Comparison of ENCODE assay signal across 28 cellular contexts in the genomic region with DNA sequence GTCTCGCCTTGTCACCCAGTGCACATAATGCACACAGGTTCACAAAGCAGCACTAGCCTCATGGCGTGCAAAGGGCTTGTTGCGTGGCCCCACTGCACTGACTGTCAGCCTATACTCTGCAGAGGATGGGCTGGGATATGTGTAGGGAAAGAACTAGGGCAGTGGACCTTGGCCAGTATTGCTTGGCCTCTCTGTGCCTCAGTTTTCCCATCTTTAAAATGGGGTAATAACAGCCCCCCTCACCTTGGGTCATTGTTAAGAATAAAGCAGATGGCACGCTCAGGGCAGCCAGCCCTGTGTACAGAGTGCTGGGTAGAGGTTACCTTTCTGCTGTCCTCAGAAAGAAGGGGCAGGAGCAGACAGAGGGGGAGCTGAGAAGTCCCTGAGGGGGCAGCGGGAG.
"Had no signal": no experiment of that assay in that cellular context is flagged by ENCODE, and none has a peak within 500 bp of the region (broad histone marks: within the 10 kb centered on the region; RNA-seq: fewer than 3 reads in every experiment).

No MANE protein-coding gene starts in this region.

- H3K4me1 ChIP-seq: colonic mucosa, esophagus muscularis mucosa, esophagus squamous epithelium, foreskin keratinocyte, gastrocnemius medialis, gastroesophageal sphincter, heart left ventricle, heart right ventricle had no signal

- H3K36me3 ChIP-seq: colonic mucosa, esophagus muscularis mucosa, esophagus squamous epithelium, gastrocnemius medialis, gastroesophageal sphincter, heart left ventricle, heart right ventricle had no signal

- FAIRE-seq: colon, endometrium, endothelial cell of umbilical vein, frontal cortex had no signal

- H3K27ac ChIP-seq: colonic mucosa, coronary artery, dorsolateral prefrontal cortex, epithelial cell of prostate, esophagus muscularis mucosa, esophagus squamous epithelium, foreskin keratinocyte, gastrocnemius medialis, gastroesophageal sphincter, heart left ventricle, heart right ventricle had no signal

- H3K27me3 ChIP-seq: colonic mucosa had no signal

- DNase-seq: colonic mucosa; cortex of kidney; dermis blood vessel endothelial cell; dorsolateral prefrontal cortex; effector CD4-positive, alpha-beta T cell; effector CD8-positive, alpha-beta T cell; effector memory CD4-positive, alpha-beta T cell; effector memory CD8-positive, alpha-beta T cell; endodermal cell; erythroblast; esophagus squamous epithelium; foreskin fibroblast; foreskin keratinocyte; foreskin melanocyte; gastrocnemius medialis; glutamatergic neuron; head of caudate nucleus; heart left ventricle; heart right ventricle had no signal

- H3K9me3 ChIP-seq: colonic mucosa, esophagus squamous epithelium, gastrocnemius medialis had no signal

- H3K4me3 ChIP-seq: colonic mucosa, coronary artery, dorsolateral prefrontal cortex, esophagus muscularis mucosa, esophagus squamous epithelium, gastrocnemius medialis, gastroesophageal sphincter, heart left ventricle, heart right ventricle had no signal

- ATAC-seq: effector memory CD8-positive, alpha-beta T cell; esophagus mucosa; foreskin keratinocyte; gastrocnemius medialis; gastroesophageal sphincter; heart left ventricle; heart right ventricle had no signal
